In the genomic region with DNA sequence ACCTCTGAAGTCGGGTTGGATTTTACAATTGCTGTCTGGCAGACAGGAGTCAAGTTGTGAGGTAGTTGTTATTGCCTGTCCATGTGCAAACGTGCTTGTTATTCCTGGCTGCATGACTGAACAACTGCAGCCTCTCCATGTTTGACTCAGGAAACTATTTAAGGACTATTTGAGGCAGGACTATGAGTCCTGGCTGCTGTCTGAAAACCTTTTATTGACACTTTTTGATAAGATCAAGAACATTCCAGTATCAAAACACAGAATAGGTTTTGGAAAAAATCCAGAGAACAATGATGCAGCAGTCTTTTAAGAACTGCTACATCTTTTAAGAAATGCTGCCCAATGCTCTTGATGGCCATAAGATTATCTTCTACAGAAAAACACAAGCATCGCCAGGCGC, we compare ENCODE assay signal across 22 cellular contexts. TPM values are rescaled to one million over a fixed set of nuclear protein-coding genes. Genes with fewer than 3 reads are reported as not detected.
DNase-seq lines count a peak whose midpoint lies in the region; TF ChIP-seq lines count a peak whose summit lies in the region.
"Had no signal": no experiment of that assay in that cellular context is flagged by ENCODE, and none has a peak within 500 bp of the region (broad histone marks: within the 10 kb centered on the region; RNA-seq: fewer than 3 reads in every experiment).

No MANE protein-coding gene starts in this region.

- no peaks in the 10 kb centered on the region for H3K4me1 ChIP-seq in adipocyte (ENCODE audit: control insufficient read depth, insufficient read depth, low read length)
- peaks cover 0 to 1% of the 10 kb centered on the region in 2 donors for H3K4me1 ChIP-seq in neuronal stem cell (ENCODE audit: control insufficient read depth in 2 of 2, insufficient read depth in 1 of 2, low read depth in 1 of 2, low read length in 2 of 2)
- no peaks in the 10 kb centered on the region for H3K4me1 ChIP-seq in MM.1S (ENCODE audit: low read length)

- no peaks in the 10 kb centered on the region for H4K20me1 ChIP-seq in MM.1S (ENCODE audit: insufficient read depth, low read length)

- H3K36me3 ChIP-seq in adipocyte (ENCODE audit: control insufficient read depth, insufficient read depth, low read length, severe bottlenecking) (no peaks in the 10 kb centered on the region), neuronal stem cell (replicated peaks in 1 of 2; ENCODE audit: control insufficient read depth in 2 of 2, insufficient read depth in 2 of 2, low read length in 2 of 2) (no peaks in the 10 kb centered on the region), MM.1S (replicated peaks; ENCODE audit: insufficient read depth, low read length) (no peaks in the 10 kb centered on the region)

- H3K4me3 ChIP-seq in adipocyte (ENCODE audit: low read length) (no peak overlapping the region), neuronal stem cell (ENCODE audit: low read length in 2 of 2) (no peak overlapping the region), MM.1S (ENCODE audit: low read length) (no peak overlapping the region)
- H3K4me3 ChIP-seq: lung had no signal

- H3K9me2 ChIP-seq in MM.1S (replicated peaks; ENCODE audit: insufficient read depth, low read length): no peaks in the 10 kb centered on the region

- no peak overlapping the region for H4K91ac ChIP-seq in neuronal stem cell (ENCODE audit: low read depth, low read length, poor library complexity)

- H3K27me3 ChIP-seq in adipocyte (replicated peaks; ENCODE audit: control insufficient read depth, insufficient read depth, low read length) (no peaks in the 10 kb centered on the region), neuronal stem cell (ENCODE audit: control insufficient read depth in 3 of 3, insufficient read depth in 3 of 3, low read depth in 1 of 3, low read length in 3 of 3) (no peaks in the 10 kb centered on the region), MM.1S (replicated peaks; ENCODE audit: insufficient read depth, low read length) (no peaks in the 10 kb centered on the region)

- no peak overlapping the region for H3K4me2 ChIP-seq in neuronal stem cell (ENCODE audit: insufficient read depth, low read length, poor library complexity, severe bottlenecking)
- H3K4me2 ChIP-seq in MM.1S (ENCODE audit: low read depth, low read length): no peak overlapping the region

- TF ChIP-seq CTCF in C4-2B (conservative IDR thresholded peaks at IDR 0.05): no peak
- no peak for TF ChIP-seq CTCF in MM.1S (IDR thresholded peaks at IDR 0.05; ENCODE audit: low read length)

- H3K18ac ChIP-seq in neuronal stem cell (ENCODE audit: low read length): no peak overlapping the region

- H3K14ac ChIP-seq in neuronal stem cell (ENCODE audit: low read length): no peak overlapping the region

- no CpG with 5 or more reads among the region's 4 CpGs for WGBS in neuronal stem cell (ENCODE audit: extremely low coverage in 2 of 2, insufficient read length in 2 of 2, insufficient replicate concordance in 1 of 2), 2 donors

- no peak overlapping the region for H2AK5ac ChIP-seq in neuronal stem cell (ENCODE audit: low read depth, low read length)

- no peak overlapping the region for H4K8ac ChIP-seq in neuronal stem cell (ENCODE audit: low read depth, low read length)

- no peak overlapping the region for H2BK120ac ChIP-seq in neuronal stem cell (ENCODE audit: low read depth, low read length)

- H3K27ac ChIP-seq in C4-2B: peak overlapping the region; percentile 93
- H3K27ac ChIP-seq in neuronal stem cell (replicated peaks; ENCODE audit: low read length): no peak overlapping the region
- H3K27ac ChIP-seq in MM.1S (ENCODE audit: low read length): no peak overlapping the region

- H3K79me2 ChIP-seq in MM.1S (ENCODE audit: low read length): no peaks in the 10 kb centered on the region

- H3K9ac ChIP-seq in adipocyte (ENCODE audit: low read length) (no peak overlapping the region), neuronal stem cell (ENCODE audit: low read depth, low read length, poor library complexity) (no peak overlapping the region), MM.1S (ENCODE audit: low read length) (no peak overlapping the region)

- H3K9me3 ChIP-seq in adipocyte (ENCODE audit: control insufficient read depth, low read length) (no peaks in the 10 kb centered on the region), neuronal stem cell (replicated peaks in 1 of 2; ENCODE audit: control insufficient read depth in 2 of 2, insufficient read depth in 1 of 2, low read depth in 1 of 2, low read length in 2 of 2) (no peaks in the 10 kb centered on the region), MM.1S (replicated peaks; ENCODE audit: insufficient read depth, low read length) (no peaks in the 10 kb centered on the region)

- no peaks in the 10 kb centered on the region for H3K79me1 ChIP-seq in neuronal stem cell (ENCODE audit: low read depth, low read length)

- DNase-seq in adipocyte (ENCODE audit: low read depth) (peak; percentile 55), fibroblast of the conjunctiva (ENCODE audit: low read depth) (peak; percentile 36), neuronal stem cell (ENCODE audit: low spot score) (no peak), occipital lobe (lab: John Stamatoyannopoulos, UW) (no peak), MM.1S (no peak), NCI-H1694 (lab: John Stamatoyannopoulos, UW) (no peak), NCI-H2171 treated with DMSO at 0.1 percent for 48 hours (lab: John Stamatoyannopoulos, UW) (no peak)
- DNase-seq: activated CD4-positive, alpha-beta memory T cell treated with anti-CD3 and anti-CD28 coated beads for 36 hours; activated T-cell treated with anti-CD3 and anti-CD28 coated beads, Interleukin-2, amount 50 U/mL, for 48 hours; CD4-positive, alpha-beta T cell; DMS79; foreskin melanocyte; H9; Karpas-422; natural killer cell; NCI-H1417; NCI-H226; retina; stimulated activated naive CD8-positive, alpha-beta T cell treated with anti-CD3 and anti-CD28 coated beads, Interleukin-15, amount 100 ng/mL, for 72 hours; T-helper 1 cell had no signal

- H2BK12ac ChIP-seq in neuronal stem cell (ENCODE audit: low read length): no peak overlapping the region

- H3K4ac ChIP-seq in neuronal stem cell (ENCODE audit: low read length): no peak overlapping the region

- H2AFZ ChIP-seq in neuronal stem cell (ENCODE audit: low read length): peak overlapping the region; percentile 25
- H2AFZ ChIP-seq in MM.1S (ENCODE audit: low read length): no peak overlapping the region

- no peak overlapping the region for H2BK15ac ChIP-seq in neuronal stem cell (ENCODE audit: low read length)

- H3K23ac ChIP-seq in neuronal stem cell (ENCODE audit: low read depth, low read length, poor library complexity): no peak overlapping the region

- no peaks in the 10 kb centered on the region for H3F3A ChIP-seq in MM.1S (ENCODE audit: insufficient read depth, low read length)

- H2BK5ac ChIP-seq in neuronal stem cell (ENCODE audit: low read length): no peak overlapping the region

RNA-seq across cellular contexts. Expression of a gene that starts 10.0 kb away (rescaled TPM):
- 92.4 TPM for polyA plus RNA-seq in neuronal stem cell (2013, experiment 1 of 2)
- 97.0 TPM for polyA plus RNA-seq in neuronal stem cell (2013, experiment 2 of 2)
- 12.9 TPM for total RNA-seq in occipital lobe

Comparison
In these comparisons a context has a peak if more than half of its experiments do, and no peak if none do; other contexts are left out.
1. DNase-seq: peak in adipocyte (single experiment) and fibroblast of the conjunctiva (single experiment); none in neuronal stem cell (single experiment), occipital lobe (single experiment), MM.1S (single experiment), NCI-H1694 (single experiment) and NCI-H2171 treated with DMSO at 0.1 percent for 48 hours (single experiment).